ENCODE assay signal across 9 cellular contexts in the genomic region with DNA sequence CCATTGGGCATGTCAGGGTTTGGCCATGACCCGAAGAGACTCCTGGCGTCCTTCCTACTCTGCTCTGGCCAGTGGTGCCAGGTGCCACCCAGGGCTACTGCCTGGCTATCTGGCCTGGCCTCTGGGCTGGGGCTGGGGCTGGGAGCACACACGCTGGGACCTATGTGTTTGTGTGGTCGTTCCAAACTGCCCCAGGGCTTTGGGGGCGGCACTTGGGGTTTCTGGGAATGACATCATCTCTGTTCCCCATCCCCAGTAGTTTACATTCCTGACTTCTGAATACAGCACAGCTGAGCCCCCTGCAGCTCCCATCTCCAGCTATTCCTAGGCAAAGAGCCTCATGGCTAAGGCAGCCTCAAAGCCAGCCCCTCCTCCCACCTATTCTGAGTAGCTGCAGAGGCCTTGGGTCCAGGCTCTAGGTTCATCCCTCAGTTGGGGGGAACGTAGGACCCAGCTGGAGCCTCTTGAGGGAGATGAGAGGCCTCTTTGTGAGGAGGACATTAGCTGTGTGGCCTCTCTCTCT. TPM values are rescaled to one million over a fixed set of nuclear protein-coding genes. Genes with fewer than 3 reads are reported as not detected.
DNase-seq lines count a peak whose midpoint lies in the region; ATAC-seq, FAIRE-seq and TF ChIP-seq lines count a peak whose summit lies in the region.
"Had no signal": no experiment of that assay in that cellular context is flagged by ENCODE, and none has a peak within 500 bp of the region (broad histone marks: within the 10 kb centered on the region; RNA-seq: fewer than 3 reads in every experiment).

No MANE protein-coding gene starts in this region.

- TF ChIP-seq CTCF in K562 (IDR thresholded peaks at IDR 0.05 in 2 of 3, conservative IDR thresholded peaks at IDR 0.05 in 1 of 3; ENCODE audit: insufficient read depth in 2 of 3, low read depth in 1 of 3, low read length in 3 of 3) (no peak), smooth muscle cell (IDR thresholded peaks at IDR 0.05; ENCODE audit: borderline replicate concordance, insufficient read depth, poor library complexity, severe bottlenecking) (no peak)

- H3K36me3 ChIP-seq in K562 (ENCODE audit: control insufficient read depth, insufficient read depth, low read length) (peaks cover 19% of the 10 kb centered on the region; the same call in 1 of the 3 replicates), smooth muscle cell (ENCODE audit: low read depth) (no peaks in the 10 kb centered on the region)

- H3K4me3 ChIP-seq in K562 (no peak overlapping the region), smooth muscle cell (no peak overlapping the region)

- no peaks in the 10 kb centered on the region for H3F3A ChIP-seq in smooth muscle cell (ENCODE audit: low read depth)

- FAIRE-seq in H54 (lab: Jason Lieb, UNC) (no peak), K562 (lab: Jason Lieb, UNC) (no peak)

- CTCF ChIA-PET in K562 (lab: Yijun Ruan, JAX; ENCODE audit: low intra/inter-chr PET ratio) = no interaction called here

- H3K27me3 ChIP-seq in K562 (ENCODE audit: control insufficient read depth in 2 of 2, insufficient read depth in 2 of 2, low read length in 2 of 2) = no peaks in the 10 kb centered on the region
- H3K27me3 ChIP-seq in smooth muscle cell (ENCODE audit: low read depth) = no peaks in the 10 kb centered on the region

- no peak for TF ChIP-seq EP300 in K562 (IDR thresholded peaks at IDR 0.05; ENCODE audit: low read length)

- H3K4me1 Mint-ChIP-seq in T-helper 17 cell = peaks cover 22% of the 10 kb centered on the region

- H3K9ac ChIP-seq in K562 (ENCODE audit: insufficient read depth in 1 of 2, low read depth in 2 of 2, low read length in 2 of 2) (no peak overlapping the region), smooth muscle cell (ENCODE audit: low read depth) (no peak overlapping the region)

- intact Hi-C loops in K562 (cut with micrococcal nuclease) = no loop called here
- intact Hi-C loops in left colon (cut with DNase I, micrococcal nuclease) = no loop called here

- no peak for TF ChIP-seq RAD21 in K562 (CRISPR knock-in tag; conservative IDR thresholded peaks at IDR 0.05 in 1 of 2, IDR thresholded peaks at IDR 0.05 in 1 of 2)

- peak; percentile 50 for DNase-seq in H54 (ENCODE audit: insufficient read length, low spot score)
- no peak for DNase-seq in K562 (ENCODE audit: extremely low read depth in 1 of 4, low spot score in 3 of 4)
- peak; percentile 71 for DNase-seq in iPS-NIHi7 (ENCODE audit: extremely low spot score)
- no peak for DNase-seq in smooth muscle cell (lab: John Stamatoyannopoulos, UW; ENCODE audit: unreplicated experiment)
- no peak for DNase-seq in left colon
- DNase-seq in GM19240 (ENCODE audit: insufficient read length, low spot score) = no peak
- no peak for DNase-seq in T-helper 17 cell
- DNase-seq in NCI-H2227 treated with DMSO at 0.1 percent for 48 hours (lab: John Stamatoyannopoulos, UW) = no peak

- in situ Hi-C loops in K562 (cut with MboI) = no loop called here

- H2AFZ ChIP-seq in K562 (ENCODE audit: low read depth, low read length) (no peak overlapping the region), smooth muscle cell (ENCODE audit: low read depth) (no peak overlapping the region)

- no peaks in the 10 kb centered on the region for H3K36me3 Mint-ChIP-seq in T-helper 17 cell (ENCODE audit: low read depth)

- H3K4me2 ChIP-seq in K562 (ENCODE audit: insufficient read depth, low read length) (no peak overlapping the region), smooth muscle cell (no peak overlapping the region)

- H3K4me3 Mint-ChIP-seq in T-helper 17 cell = no peak overlapping the region
- H3K4me3 Mint-ChIP-seq: activated T-helper 1 cell treated with anti-CD3 and anti-CD28 coated beads, Interleukin-12 subunit alpha, Interleukin-12 subunit beta, Interleukin-2, Interleukin-4 antibody, amounts not matched to agents 30 ng/mL and 10 ng/mL and 1 ng/mL, durations not matched to agents 14 hours and 24 hours and 36 hours had no signal

- no TSS peak for BruUV-seq in K562 (replicated peaks; lab: Mats Ljungman, UMichigan)

- 56% methylated on average over 6 of the region's 6 CpGs for WGBS in K562 (ENCODE audit: insufficient coverage, low coverage, missing lambda C conversion rate)
- 40% methylated on average over 6 of the region's 6 CpGs for WGBS in smooth muscle cell (ENCODE audit: low lambda C conversion rate)

- H3K9me1 ChIP-seq in K562 (ENCODE audit: control insufficient read depth, insufficient read depth, low read length) = no peaks in the 10 kb centered on the region

- H3K27ac ChIP-seq in K562 (ENCODE audit: extremely low read depth, low read depth, low read length) (no peak overlapping the region), smooth muscle cell (ENCODE audit: low read depth) (peak overlapping the region; percentile 40)

- TF ChIP-seq POLR2A in H54 (IDR thresholded peaks at IDR 0.05; ENCODE audit: low read depth, low read length) = no peak
- TF ChIP-seq POLR2A in K562 (conservative IDR thresholded peaks at IDR 0.05) = no peak

- H3K79me2 ChIP-seq in K562 (ENCODE audit: control insufficient read depth, insufficient read depth, low read length) (no peaks in the 10 kb centered on the region), smooth muscle cell (ENCODE audit: low read depth) (peaks cover 1% of the 10 kb centered on the region)

- ATAC-seq in K562 (peak; percentile 31; the same call in 2 of the 3 replicates), left colon (no peak), T-helper 17 cell (no peak)

- no peaks in the 10 kb centered on the region for H3K27me3 Mint-ChIP-seq in T-helper 17 cell

- H4K20me1 ChIP-seq in K562 (replicated peaks; ENCODE audit: control insufficient read depth, insufficient read depth, low read length) = no peaks in the 10 kb centered on the region
- H4K20me1 ChIP-seq in smooth muscle cell (ENCODE audit: low read depth) = no peaks in the 10 kb centered on the region

- H3K9me3 ChIP-seq in K562 (replicated peaks; ENCODE audit: control insufficient read depth, insufficient read depth, low read depth, low read length) = no peaks in the 10 kb centered on the region
- no peaks in the 10 kb centered on the region for H3K9me3 ChIP-seq in smooth muscle cell (replicated peaks; ENCODE audit: low read depth)
- no peaks in the 10 kb centered on the region for H3K9me3 ChIP-seq in T-helper 17 cell (ENCODE audit: control insufficient read depth, low read length, poor library complexity, severe bottlenecking)

- no peak overlapping the region for H3K27ac Mint-ChIP-seq in T-helper 17 cell
- H3K27ac Mint-ChIP-seq: activated T-helper 1 cell treated with anti-CD3 and anti-CD28 coated beads, Interleukin-12 subunit alpha, Interleukin-12 subunit beta, Interleukin-2, Interleukin-4 antibody, amounts not matched to agents 30 ng/mL and 10 ng/mL and 1 ng/mL, durations not matched to agents 14 hours and 24 hours and 36 hours had no signal

- POLR2A ChIA-PET in K562 (lab: Yijun Ruan, JAX) = interaction anchor here (0.6 to 1.4 kb wide), 5 partner anchors 10 to 138 kb away, joined by 3 to 5 read pairs (median 4); no protein-coding TSS in a partner anchor

- H3K4me1 ChIP-seq in K562 (replicated peaks in 1 of 2; ENCODE audit: control insufficient read depth in 2 of 2, insufficient read depth in 2 of 2, low read length in 2 of 2) (peaks cover 0 to 3% of the 10 kb centered on the region in 2 experiments; a peak in 1 of 5 replicates), smooth muscle cell (ENCODE audit: low read depth) (peaks cover 7% of the 10 kb centered on the region)

RNA-seq across cellular contexts. Expression of a gene that starts 24.3 kb away (rescaled TPM):
- 5.7 and 15.8 TPM in 2 replicates for total RNA-seq in K562 (2011; cell fraction: chromatin; rRNA removed; ENCODE audit: low replicate concordance)
- total RNA-seq in K562 (2011; cell fraction: nucleolus; rRNA removed) = 8.3 and 10.5 TPM in 2 replicates
- total RNA-seq in K562 (2011; cell fraction: nucleoplasm; rRNA removed) = 7.6 and 8.9 TPM in 2 replicates
- total RNA-seq in K562 (2014; rRNA removed) (4.9 and 7.0 TPM in 2 replicates), K562 (2014; rRNA removed; fragmentation: Illumina TruSeq; extraction: Trizol) (3.6 and 3.8 TPM in 2 replicates), K562 (2015; rRNA removed; fragmentation: Illumina TruSeq; extraction: Trizol) (5.2 and 5.7 TPM in 2 replicates), K562 (2021) (6.7 and 8.8 TPM in 2 replicates), smooth muscle cell (7.9 and 13.7 TPM in 2 replicates), left colon (10 to 100 TPM in 1 of 2 donors, 1 to 10 TPM in 1; 4.6 to 10.7 TPM), T-helper 17 cell (10 to 100 TPM; 16.3 to 18.2 TPM)
- polyA plus RNA-seq in K562 (2011; rRNA removed) (5.6 and 6.1 TPM in 2 replicates), K562 (2014; fragmentation: Illumina TruSeq; extraction: Trizol) (6.3 and 7.6 TPM in 2 replicates), K562 (2014; fragmentation: Nextera tagmentation; extraction: Ambion mirVana) (under 1 TPM; 0.24 to 0.53 TPM), K562 (2014; rRNA removed) (4.8 and 5.5 TPM in 2 replicates), smooth muscle cell (16.3 and 20.0 TPM in 2 replicates)
- polyA plus RNA-seq in K562 (2011; cell fraction: cytosol; rRNA removed) = 7.1 and 11.5 TPM in 2 replicates
- polyA plus RNA-seq in K562 (2011; cell fraction: nucleus; rRNA removed) = 6.8 and 9.9 TPM in 2 replicates
- polyA plus RNA-seq in K562 (2012) = 6.2 and 7.5 TPM in 2 replicates
- polyA minus RNA-seq in K562 (2011; rRNA and poly(A)+ RNA removed) = 4.5 and 5.5 TPM in 2 replicates
- polyA minus RNA-seq in K562 (2011; cell fraction: cytosol; rRNA and poly(A)+ RNA removed) = 5.6 and 5.7 TPM in 2 replicates
- polyA minus RNA-seq in K562 (2011; cell fraction: nucleus; rRNA and poly(A)+ RNA removed) = 3.0 and 4.1 TPM in 2 replicates

RNA-seq across cellular contexts. Expression of a gene that starts 40.6 kb away (rescaled TPM):
- total RNA-seq in K562 (2011; cell fraction: chromatin; rRNA removed; ENCODE audit: low replicate concordance) = 111 and 178 TPM in 2 replicates
- 129 and 141 TPM in 2 replicates for total RNA-seq in K562 (2011; cell fraction: nucleolus; rRNA removed)
- 141 and 143 TPM in 2 replicates for total RNA-seq in K562 (2011; cell fraction: nucleoplasm; rRNA removed)
- total RNA-seq in K562 (2014; rRNA removed) (16.6 and 19.6 TPM in 2 replicates), K562 (2014; rRNA removed; fragmentation: Illumina TruSeq; extraction: Trizol) (6.1 and 7.9 TPM in 2 replicates), K562 (2015; rRNA removed; fragmentation: Illumina TruSeq; extraction: Trizol) (9.1 and 11.5 TPM in 2 replicates), K562 (2021) (16.8 and 21.7 TPM in 2 replicates), smooth muscle cell (0.40 and 1.6 TPM in 2 replicates), left colon (1 to 10 TPM; 2.2 to 6.0 TPM), T-helper 17 cell (under 1 TPM; 0.44 to 0.45 TPM)
- polyA plus RNA-seq in K562 (2011; rRNA removed) (25.5 and 33.4 TPM in 2 replicates), K562 (2014; fragmentation: Illumina TruSeq; extraction: Trizol) (10.5 and 14.8 TPM in 2 replicates), K562 (2014; fragmentation: Nextera tagmentation; extraction: Ambion mirVana) (1 to 10 TPM; 1.1 to 1.5 TPM), K562 (2014; rRNA removed) (34.0 and 37.9 TPM in 2 replicates), smooth muscle cell (1.5 TPM in 2 replicates)
- polyA plus RNA-seq in K562 (2011; cell fraction: cytosol; rRNA removed) = 20.7 and 25.2 TPM in 2 replicates
- 89.5 and 138 TPM in 2 replicates for polyA plus RNA-seq in K562 (2011; cell fraction: nucleus; rRNA removed)
- polyA plus RNA-seq in K562 (2012) = 13.5 and 20.7 TPM in 2 replicates
- polyA minus RNA-seq in K562 (2011; rRNA and poly(A)+ RNA removed) = 4.6 and 7.2 TPM in 2 replicates
- polyA minus RNA-seq in K562 (2011; cell fraction: cytosol; rRNA and poly(A)+ RNA removed) = 6.5 and 6.6 TPM in 2 replicates
- 20.7 TPM in 2 replicates for polyA minus RNA-seq in K562 (2011; cell fraction: nucleus; rRNA and poly(A)+ RNA removed)

RNA-seq across cellular contexts. Expression of a gene that starts 45.6 kb away (rescaled TPM):
- 1.1 and 2.9 TPM in 2 replicates for total RNA-seq in K562 (2011; cell fraction: chromatin; rRNA removed; ENCODE audit: low replicate concordance)
- total RNA-seq in K562 (2011; cell fraction: nucleolus; rRNA removed) = 1.3 TPM in 2 replicates
- 1.6 and 2.0 TPM in 2 replicates for total RNA-seq in K562 (2011; cell fraction: nucleoplasm; rRNA removed)
- total RNA-seq in K562 (2014; rRNA removed) (0.27 and 0.33 TPM in 2 replicates), K562 (2014; rRNA removed; fragmentation: Illumina TruSeq; extraction: Trizol) (0.44 and 0.48 TPM in 2 replicates), K562 (2015; rRNA removed; fragmentation: Illumina TruSeq; extraction: Trizol) (0.41 and 0.43 TPM in 2 replicates), K562 (2021) (0.49 and 0.80 TPM in 2 replicates), smooth muscle cell (1.3 and 1.7 TPM in 2 replicates), left colon (1 to 10 TPM; 1.1 to 2.0 TPM), T-helper 17 cell (1 to 10 TPM; 3.0 to 8.9 TPM)
- polyA plus RNA-seq in K562 (2011; rRNA removed) (0.70 and 1.7 TPM in 2 replicates), K562 (2014; fragmentation: Illumina TruSeq; extraction: Trizol) (0.34 and 0.60 TPM in 2 replicates), K562 (2014; fragmentation: Nextera tagmentation; extraction: Ambion mirVana) (under 1 TPM; 0.08 to 0.32 TPM), K562 (2014; rRNA removed) (0.54 and 1.4 TPM in 2 replicates), smooth muscle cell (2.8 and 5.6 TPM in 2 replicates)
- 1.1 and 1.8 TPM in 2 replicates for polyA plus RNA-seq in K562 (2011; cell fraction: cytosol; rRNA removed)
- polyA plus RNA-seq in K562 (2011; cell fraction: nucleus; rRNA removed) = 1.4 and 2.1 TPM in 2 replicates
- polyA plus RNA-seq in K562 (2012) = 0.52 and 1.1 TPM in 2 replicates
- 0.21 and 0.93 TPM in 2 replicates for polyA minus RNA-seq in K562 (2011; rRNA and poly(A)+ RNA removed)
- 0.86 TPM in 1 of 2 replicates, not detected in the other for polyA minus RNA-seq in K562 (2011; cell fraction: cytosol; rRNA and poly(A)+ RNA removed)
- 0.27 and 2.1 TPM in 2 replicates for polyA minus RNA-seq in K562 (2011; cell fraction: nucleus; rRNA and poly(A)+ RNA removed)

Comparison
In these comparisons a context has a peak if more than half of its experiments do, and no peak if none do; other contexts are left out.
1. DNase-seq: peak in H54 (single experiment) and iPS-NIHi7 (single experiment); none in K562 (0 of 4), smooth muscle cell (single experiment), left colon (0 of 2), GM19240 (single experiment), T-helper 17 cell (0 of 3) and NCI-H2227 treated with DMSO at 0.1 percent for 48 hours (single experiment).